In genomic region chr4:74612837-74613236, GRCh38 we compare ENCODE assay signal across 16 cellular contexts.
DNase-seq lines count a peak whose midpoint lies in the region; FAIRE-seq and TF ChIP-seq lines count a peak whose summit lies in the region.
"Had no signal": no experiment of that assay in that cellular context is flagged by ENCODE, and none has a peak within 500 bp of the region (broad histone marks: within the 10 kb centered on the region; RNA-seq: fewer than 3 reads in every experiment).

No MANE protein-coding gene starts in this region.

- H3K27me3 ChIP-seq in smooth muscle cell (ENCODE audit: low read depth) (no peaks in the 10 kb centered on the region), stomach (no peaks in the 10 kb centered on the region)

- H3K4me1 ChIP-seq in smooth muscle cell (ENCODE audit: low read depth) = peaks cover 7% of the 10 kb centered on the region
- peaks cover 0 to 1% (median under 1%) of the 10 kb centered on the region in 4 donors for H3K4me1 ChIP-seq in stomach

- in situ Hi-C loops in astrocyte of the cerebellum (cut with HindIII; ENCODE audit: low sequenced_read_pairs) = no loop called here

- peak; percentile 25 for FAIRE-seq in D721Med (lab: Jason Lieb, UNC)
- FAIRE-seq: GM12891, GM18507 had no signal

- H3K27ac ChIP-seq in smooth muscle cell (ENCODE audit: low read depth) (no peak overlapping the region), stomach (no peak overlapping the region)

- H3K4me3 ChIP-seq in astrocyte of the cerebellum (ENCODE audit: low read depth, low read length) = no peak overlapping the region
- H3K4me3 ChIP-seq in smooth muscle cell = no peak overlapping the region
- no peak overlapping the region for H3K4me3 ChIP-seq in stomach
- H3K4me3 ChIP-seq: GM23338 had no signal

- H3K36me3 ChIP-seq in smooth muscle cell (ENCODE audit: low read depth) = no peaks in the 10 kb centered on the region
- H3K36me3 ChIP-seq in stomach = no peaks in the 10 kb centered on the region

- H3K4me2 ChIP-seq in smooth muscle cell = peak overlapping the region; percentile 52
- H3K4me2 ChIP-seq: GM23338 had no signal

- H4K20me1 ChIP-seq in smooth muscle cell (ENCODE audit: low read depth) = no peaks in the 10 kb centered on the region

- H3F3A ChIP-seq in smooth muscle cell (ENCODE audit: low read depth) = peaks cover 22% of the 10 kb centered on the region

- no peak overlapping the region for H3K9ac ChIP-seq in smooth muscle cell (ENCODE audit: low read depth)

- TF ChIP-seq POLR2A in stomach (IDR thresholded peaks at IDR 0.05) = no peak

- H2AFZ ChIP-seq in smooth muscle cell (ENCODE audit: low read depth) = no peak overlapping the region
- H2AFZ ChIP-seq: GM23338 had no signal

- TF ChIP-seq CTCF in D721Med (IDR thresholded peaks at IDR 0.05; ENCODE audit: insufficient read depth, missing control alignments) = no peak
- no peak for TF ChIP-seq CTCF in astrocyte of the cerebellum (IDR thresholded peaks at IDR 0.05; ENCODE audit: low read depth, low read length, missing control alignments)
- TF ChIP-seq CTCF in smooth muscle cell (IDR thresholded peaks at IDR 0.05; ENCODE audit: borderline replicate concordance, insufficient read depth, poor library complexity, severe bottlenecking) = no peak
- no peak for TF ChIP-seq CTCF in stomach (IDR thresholded peaks at IDR 0.05)

- intact Hi-C loops in head of caudate nucleus (cut with DNase I) (no loop called here), stomach (cut with DNase I; ENCODE audit: low total_unique reads) (no loop called here)

- WGBS in smooth muscle cell (ENCODE audit: low lambda C conversion rate) = 71% methylated on average over 2 of the region's 2 CpGs
- WGBS in stomach, 5 donors = 80 to 92% (median 84%) methylated on average over 2 of the region's 2 CpGs

- H3K79me2 ChIP-seq in smooth muscle cell (ENCODE audit: low read depth) = no peaks in the 10 kb centered on the region

- no peak for TF ChIP-seq EP300 in stomach (IDR thresholded peaks at IDR 0.05)

- H3K9me3 ChIP-seq in smooth muscle cell (replicated peaks; ENCODE audit: low read depth) (no peaks in the 10 kb centered on the region), stomach (peaks cover 0 to 4% (median 0%) of the 10 kb centered on the region in 4 donors)

- DNase-seq in D721Med (ENCODE audit: insufficient read length, low spot score) (no peak), astrocyte of the cerebellum (ENCODE audit: low read depth) (peak; percentile 33), smooth muscle cell (lab: John Stamatoyannopoulos, UW; ENCODE audit: unreplicated experiment) (no peak), head of caudate nucleus (no peak), stomach (no peak), NCI-H1436 treated with DMSO at 0.1 percent for 48 hours (lab: John Stamatoyannopoulos, UW) (no peak)
- DNase-seq: C1 segment of cervical spinal cord; CD4-positive, alpha-beta memory T cell; COR-L47; DMS53; DMS79 treated with DMSO at 0.1 percent for 48 hours; GF-D8; H9 had no signal
